ENCODE assay signal across 9 cellular contexts in the genomic region with DNA sequence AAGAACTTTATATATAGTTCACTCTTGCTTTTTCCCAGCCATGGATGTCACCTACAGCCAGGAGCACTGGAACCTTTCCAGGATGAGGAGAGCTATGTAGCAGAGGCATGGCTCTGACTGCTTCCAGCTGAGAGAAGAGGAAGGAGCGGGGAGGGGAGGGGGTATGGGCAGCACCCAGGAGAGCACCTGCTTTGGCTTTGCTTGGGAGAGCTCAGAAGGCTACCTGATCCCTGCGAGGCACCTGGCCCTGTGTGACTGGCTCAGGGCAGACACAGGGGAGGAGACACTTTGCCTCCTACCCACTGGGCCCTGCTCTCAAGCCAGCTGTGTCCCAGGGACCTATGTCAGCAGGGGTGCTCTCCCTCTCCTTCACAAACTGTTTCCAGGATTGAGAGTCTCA.
DNase-seq lines count a peak whose midpoint lies in the region; ATAC-seq and TF ChIP-seq lines count a peak whose summit lies in the region.
"Had no signal": no experiment of that assay in that cellular context is flagged by ENCODE, and none has a peak within 500 bp of the region (broad histone marks: within the 10 kb centered on the region; RNA-seq: fewer than 3 reads in every experiment).

No MANE protein-coding gene starts in this region.

- H3K4me1 ChIP-seq in OCI-LY7 (ENCODE audit: insufficient read depth, low read length, poor library complexity, severe bottlenecking) (peaks cover 51% of the 10 kb centered on the region), thyroid gland (peaks cover 55 to 73% of the 10 kb centered on the region in 2 donors)

- DNase-seq in activated T-cell treated with anti-CD3 and anti-CD28 coated beads, Interleukin-2, amount 50 U/mL, for 72 hours, result no peak
- DNase-seq in activated T-cell treated with anti-CD3 and anti-CD28 coated beads for 4 hours (no peak), OCI-LY7 (ENCODE audit: low spot score) (peak; percentile 45), left ventricle myocardium superior (peak; percentile 48), thyroid gland (peak; percentile 97 to 98), amygdala (lab: John Stamatoyannopoulos, UW) (no peak), NCI-H1694 (lab: John Stamatoyannopoulos, UW) (no peak)
- DNase-seq: RPMI8226 had no signal

- intact Hi-C loops in OCI-LY7 (cut with micrococcal nuclease; ENCODE audit: unreplicated experiment) (loop anchor here (2.0 kb wide), 1 partner anchor 27 kb away; no protein-coding TSS in a partner anchor), left ventricle myocardium superior (cut with micrococcal nuclease) (no loop called here), thyroid gland (cut with DNase I) (no loop called here)

- H3K79me2 ChIP-seq in OCI-LY7 (ENCODE audit: insufficient read depth, low read depth, low read length), result no peaks in the 10 kb centered on the region

- POLR2A ChIA-PET in OCI-LY7 (lab: Charles Lee), result interaction anchor here (0.6 to 1.4 kb wide), 2 partner anchors 28 to 236 kb away, joined by 4 to 6 read pairs; no protein-coding TSS in a partner anchor

- no peaks in the 10 kb centered on the region for H4K20me1 ChIP-seq in OCI-LY7 (ENCODE audit: insufficient read depth, low read length)

- H2AFZ ChIP-seq in OCI-LY7 (ENCODE audit: low read length), result no peak overlapping the region; the same call in 1 of the 2 replicates

- H3K4me3 Mint-ChIP-seq in activated T-cell treated with anti-CD3 and anti-CD28 coated beads, Interleukin-2, amount 50 U/mL, for 72 hours, result no peak overlapping the region

- CTCF ChIA-PET in OCI-LY7 (lab: Charles Lee; ENCODE audit: unreplicated experiment), result interaction anchor here (1.0 kb wide), 1 partner anchor 137 kb away, joined by 3 read pairs; no protein-coding TSS in a partner anchor

- H3K36me3 Mint-ChIP-seq in activated T-cell treated with anti-CD3 and anti-CD28 coated beads, Interleukin-2, amount 50 U/mL, for 72 hours (ENCODE audit: insufficient read depth in 2 of 2), result peaks cover 3 to 31% of the 10 kb centered on the region in 2 donors

- peak in 1 of 2 donors; percentile 81 for TF ChIP-seq POLR2A in thyroid gland (IDR thresholded peaks at IDR 0.05)

- H3K9me3 Mint-ChIP-seq in activated T-cell treated with anti-CD3 and anti-CD28 coated beads, Interleukin-2, amount 50 U/mL, for 72 hours, result no peaks in the 10 kb centered on the region

- H3K36me3 ChIP-seq in OCI-LY7 (ENCODE audit: insufficient read depth, low read length) (no peaks in the 10 kb centered on the region), thyroid gland (peaks cover 0 to 9% of the 10 kb centered on the region in 2 donors)

- peak overlapping the region; percentile 30 for H3K4me3 ChIP-seq in OCI-LY7 (ENCODE audit: low read depth, low read length, poor library complexity, severe bottlenecking)
- H3K4me3 ChIP-seq in thyroid gland (replicated peaks in 1 of 3), result no peak overlapping the region

- H3K27ac Mint-ChIP-seq in activated T-cell treated with anti-CD3 and anti-CD28 coated beads, Interleukin-2, amount 50 U/mL, for 72 hours, result peak overlapping the region; percentile 81

- WGBS in thyroid gland, 2 donors, result 18 to 44% methylated on average over 2 of the region's 2 CpGs

- H3K9me3 ChIP-seq in OCI-LY7 (ENCODE audit: low read length) (no peaks in the 10 kb centered on the region), thyroid gland (no peaks in the 10 kb centered on the region)

- BruUV-seq in OCI-LY7 (replicated peaks; lab: Mats Ljungman, UMichigan), result no TSS peak

- H3K4me2 ChIP-seq in OCI-LY7 (ENCODE audit: low read length), result peak overlapping the region; percentile 61

- no peak for ATAC-seq in activated T-cell treated with anti-CD3 and anti-CD28 coated beads, Interleukin-2, amount 50 U/mL, for 72 hours (replicated peaks in 1 of 2)
- ATAC-seq in left ventricle myocardium superior (peak; percentile 90), HG03378 (IDR thresholded peaks at IDR 0.05; ENCODE audit: unreplicated experiment) (no peak)

- H3K27me3 ChIP-seq in thyroid gland, result no peaks in the 10 kb centered on the region

- no peaks in the 10 kb centered on the region for H3K9me2 ChIP-seq in OCI-LY7 (ENCODE audit: insufficient read depth, low read length)

- peaks cover 65% of the 10 kb centered on the region for H3K4me1 Mint-ChIP-seq in activated T-cell treated with anti-CD3 and anti-CD28 coated beads, Interleukin-2, amount 50 U/mL, for 72 hours (ENCODE audit: low read depth)

- H3K27ac ChIP-seq in OCI-LY7 (ENCODE audit: low read depth, low read length, poor library complexity, severe bottlenecking), result peak overlapping the region; percentile 63
- H3K27ac ChIP-seq in thyroid gland, result peak overlapping the region; percentile 86 to 88 (median 88)

- no peak for TF ChIP-seq CTCF in OCI-LY7 (conservative IDR thresholded peaks at IDR 0.05; ENCODE audit: low read length)
- no peak for TF ChIP-seq CTCF in thyroid gland (IDR thresholded peaks at IDR 0.05)

- H3K27me3 Mint-ChIP-seq in activated T-cell treated with anti-CD3 and anti-CD28 coated beads, Interleukin-2, amount 50 U/mL, for 72 hours (ENCODE audit: low read depth), result no peaks in the 10 kb centered on the region

Comparison
In these comparisons a context has a peak if more than half of its experiments do, and no peak if none do; other contexts are left out.
1. DNase-seq: peak in OCI-LY7 (single experiment), left ventricle myocardium superior (single experiment) and thyroid gland (2 of 2); none in activated T-cell treated with anti-CD3 and anti-CD28 coated beads, Interleukin-2, amount 50 U/mL, for 72 hours (0 of 2), activated T-cell treated with anti-CD3 and anti-CD28 coated beads for 4 hours (single experiment), amygdala (0 of 56) and NCI-H1694 (single experiment).